8 cellular contexts compared by ENCODE assay signal in genomic region chr6:34792605-34793500, GRCh38. TPM values are rescaled to one million over a fixed set of nuclear protein-coding genes. Genes with fewer than 3 reads are reported as not detected.
DNase-seq lines count a peak whose midpoint lies in the region; ATAC-seq, FAIRE-seq and TF ChIP-seq lines count a peak whose summit lies in the region.

No MANE protein-coding gene starts in this region.

- H3K4me3 ChIP-seq in bronchial epithelial cell (ENCODE audit: low read depth, low read length): peak overlapping the region; percentile 78
- H3K4me3 ChIP-seq in smooth muscle cell: peak overlapping the region; percentile 88

- peak overlapping the region; percentile 42 for H3K27ac ChIP-seq in smooth muscle cell (ENCODE audit: low read depth)

- intact Hi-C loops in activated CD4-positive, alpha-beta T cell treated with anti-CD3 and anti-CD28 coated beads, Interleukin-2, amount 10 ng/mL, durations not matched to agents 24 days and 14 days (cut with micrococcal nuclease): loop anchor here (1.0 kb wide), 1 partner anchor 36 kb away; the partner anchor contains the start of gene SNRPC

- no peaks in the 10 kb centered on the region for H3K9me3 ChIP-seq in smooth muscle cell (replicated peaks; ENCODE audit: low read depth)

- H3K36me3 ChIP-seq in bronchial epithelial cell (ENCODE audit: control insufficient read depth, insufficient read depth, low read length) (no peaks in the 10 kb centered on the region), smooth muscle cell (ENCODE audit: low read depth) (no peaks in the 10 kb centered on the region)

- H3K27me3 ChIP-seq in bronchial epithelial cell (ENCODE audit: control insufficient read depth, insufficient read depth, low read length) (no peaks in the 10 kb centered on the region), smooth muscle cell (ENCODE audit: low read depth) (no peaks in the 10 kb centered on the region)

- peaks cover 5% of the 10 kb centered on the region for H3K36me3 Mint-ChIP-seq in activated CD4-positive, alpha-beta T cell treated with anti-CD3 and anti-CD28 coated beads, Interleukin-2, amount 10 ng/mL, durations not matched to agents 24 days and 14 days (ENCODE audit: low read depth)
- H3K36me3 Mint-ChIP-seq in immature natural killer cell: peaks cover 0 to 5% (median 0%) of the 10 kb centered on the region in 3 donors

- H4K20me1 ChIP-seq in smooth muscle cell (ENCODE audit: low read depth): no peaks in the 10 kb centered on the region

- peak overlapping the region; percentile 99 for H2AFZ ChIP-seq in smooth muscle cell (ENCODE audit: low read depth)

- ATAC-seq in HG03159 (IDR thresholded peaks at IDR 0.05; ENCODE audit: unreplicated experiment) (peak; percentile 18), HG03457 (IDR thresholded peaks at IDR 0.05; ENCODE audit: unreplicated experiment) (no peak)

- H3K27ac Mint-ChIP-seq in activated CD4-positive, alpha-beta T cell treated with anti-CD3 and anti-CD28 coated beads, Interleukin-2, amount 10 ng/mL, durations not matched to agents 24 days and 14 days: peak overlapping the region; percentile 93
- peak overlapping the region; percentile 87 to 97 (median 92) for H3K27ac Mint-ChIP-seq in immature natural killer cell

- TF ChIP-seq CTCF in bronchial epithelial cell (IDR thresholded peaks at IDR 0.05; ENCODE audit: insufficient read depth, low read length, severe bottlenecking) (no peak), smooth muscle cell (IDR thresholded peaks at IDR 0.05; ENCODE audit: borderline replicate concordance, insufficient read depth, poor library complexity, severe bottlenecking) (no peak)

- 12% methylated on average over 20 of the region's 20 CpGs for WGBS in smooth muscle cell (ENCODE audit: low lambda C conversion rate)

- no peaks in the 10 kb centered on the region for H3K27me3 Mint-ChIP-seq in activated CD4-positive, alpha-beta T cell treated with anti-CD3 and anti-CD28 coated beads, Interleukin-2, amount 10 ng/mL, durations not matched to agents 24 days and 14 days
- peaks cover 0 to 12% (median 0%) of the 10 kb centered on the region in 3 donors for H3K27me3 Mint-ChIP-seq in immature natural killer cell (ENCODE audit: low read depth in 3 of 3)

- no peaks in the 10 kb centered on the region for H3K9me3 Mint-ChIP-seq in activated CD4-positive, alpha-beta T cell treated with anti-CD3 and anti-CD28 coated beads, Interleukin-2, amount 10 ng/mL, durations not matched to agents 24 days and 14 days
- no peaks in the 10 kb centered on the region for H3K9me3 Mint-ChIP-seq in immature natural killer cell

- H3K79me2 ChIP-seq in smooth muscle cell (ENCODE audit: low read depth): peaks cover 46% of the 10 kb centered on the region

- H3F3A ChIP-seq in smooth muscle cell (ENCODE audit: low read depth): peaks cover 3% of the 10 kb centered on the region

- H3K9ac ChIP-seq in smooth muscle cell (ENCODE audit: low read depth): peak overlapping the region; percentile 85

- peaks cover 22% of the 10 kb centered on the region for H3K4me1 Mint-ChIP-seq in activated CD4-positive, alpha-beta T cell treated with anti-CD3 and anti-CD28 coated beads, Interleukin-2, amount 10 ng/mL, durations not matched to agents 24 days and 14 days
- peaks cover 28 to 43% of the 10 kb centered on the region in 2 donors for H3K4me1 Mint-ChIP-seq in immature natural killer cell

- H3K4me1 ChIP-seq in smooth muscle cell (ENCODE audit: low read depth): peaks cover 5% of the 10 kb centered on the region

- peak; percentile 75 for DNase-seq in activated CD4-positive, alpha-beta T cell treated with anti-CD3 and anti-CD28 coated beads, Interleukin-2, amount 10 ng/mL, durations not matched to agents 24 days and 14 days
- DNase-seq in activated CD4-positive, alpha-beta T cell treated with anti-CD3 and anti-CD28 coated beads for 1 hour: no peak
- DNase-seq in RPMI7951 (ENCODE audit: low read depth): peak; percentile 38
- DNase-seq in bronchial epithelial cell (ENCODE audit: low read depth): peak; percentile 79
- DNase-seq in immature natural killer cell: peak; percentile 7 to 18 (median 15)
- DNase-seq in smooth muscle cell (lab: John Stamatoyannopoulos, UW; ENCODE audit: unreplicated experiment): peak; percentile 19

- H3K4me3 Mint-ChIP-seq in activated CD4-positive, alpha-beta T cell treated with anti-CD3 and anti-CD28 coated beads, Interleukin-2, amount 10 ng/mL, durations not matched to agents 24 days and 14 days: peak overlapping the region; percentile 97
- H3K4me3 Mint-ChIP-seq in immature natural killer cell: peak overlapping the region; percentile 91 to 98 (median 98)

- FAIRE-seq in bronchial epithelial cell (lab: Jason Lieb, UNC): no peak

- H3K4me2 ChIP-seq in smooth muscle cell: peak overlapping the region; percentile 99

RNA-seq across cellular contexts. Expression of gene BLTP3A, which starts 1.0 kb away (rescaled TPM):
- total RNA-seq in activated CD4-positive, alpha-beta T cell treated with anti-CD3 and anti-CD28 coated beads, Interleukin-2, amount 10 ng/mL, durations not matched to agents 24 days and 14 days: 17.0 and 18.3 TPM in 2 replicates
- 4.0 and 4.4 TPM in 2 replicates for total RNA-seq in RPMI7951 (2014; rRNA removed; shearing (Covaris generic))
- total RNA-seq in bronchial epithelial cell (7.8 and 8.2 TPM in 2 replicates), smooth muscle cell (3.7 and 5.2 TPM in 2 replicates)
- polyA plus RNA-seq in immature natural killer cell (1 to 10 TPM in 2 of 3 donors, under 1 TPM in 1; 0.83 to 2.8 (median 2.0) TPM), smooth muscle cell (1.0 and 1.1 TPM in 2 replicates)

RNA-seq across cellular contexts. Expression of gene SNRPC, which starts 35.5 kb away (rescaled TPM):
- 185 TPM in 2 replicates for total RNA-seq in activated CD4-positive, alpha-beta T cell treated with anti-CD3 and anti-CD28 coated beads, Interleukin-2, amount 10 ng/mL, durations not matched to agents 24 days and 14 days
- 258 and 293 TPM in 2 replicates for total RNA-seq in RPMI7951 (2014; rRNA removed; shearing (Covaris generic))
- 46.6 and 62.6 TPM in 2 replicates for total RNA-seq in bronchial epithelial cell
- polyA plus RNA-seq in immature natural killer cell: 100 to 1,000 TPM; 266 to 481 (median 325) TPM
- total RNA-seq in smooth muscle cell: 96.0 and 133 TPM in 2 replicates
- polyA plus RNA-seq in smooth muscle cell: 340 and 357 TPM in 2 replicates
